Comparison of ENCODE assay signal across 15 cellular contexts in the genomic region with DNA sequence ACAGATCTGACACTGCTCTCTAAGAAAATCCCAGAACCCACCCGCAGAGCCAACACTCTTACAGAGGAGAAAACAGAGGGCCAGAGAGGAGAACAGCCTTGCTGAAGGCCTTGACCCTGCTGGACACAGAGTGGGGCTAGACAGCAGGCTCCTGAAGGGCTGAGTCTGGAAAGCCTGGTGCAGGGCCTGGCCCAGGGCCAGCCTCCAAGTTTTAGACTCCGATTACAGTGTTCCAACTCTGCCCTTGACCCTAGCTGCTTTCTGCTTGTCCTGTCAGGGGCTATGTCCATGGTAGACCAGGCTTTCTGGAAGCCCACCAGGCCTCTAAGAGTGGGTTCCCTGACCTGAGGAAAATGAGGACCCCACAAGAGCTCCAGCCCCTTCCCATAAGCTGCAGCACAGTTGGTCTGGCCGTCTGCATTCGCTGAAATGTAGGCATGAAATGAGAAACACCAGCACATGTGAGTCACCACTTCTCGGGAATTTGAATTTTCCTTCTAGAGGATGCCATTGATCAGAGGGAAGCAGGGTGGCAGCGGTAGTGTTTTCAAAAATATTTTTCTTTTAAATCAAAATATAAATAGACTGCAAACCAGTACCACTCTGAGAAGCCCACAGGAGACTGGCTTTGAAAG.
DNase-seq lines count a peak whose midpoint lies in the region; TF ChIP-seq lines count a peak whose summit lies in the region.
"Had no signal": no experiment of that assay in that cellular context is flagged by ENCODE, and none has a peak within 500 bp of the region (broad histone marks: within the 10 kb centered on the region; RNA-seq: fewer than 3 reads in every experiment).

No MANE protein-coding gene starts in this region.

- H2AFZ ChIP-seq in smooth muscle cell (ENCODE audit: low read depth) = no peak overlapping the region
- H2AFZ ChIP-seq: PC-9 had no signal

- peak overlapping the region; percentile 56 for H3K4me2 ChIP-seq in smooth muscle cell
- H3K4me2 ChIP-seq: PC-9 had no signal

- TF ChIP-seq CTCF in astrocyte of the spinal cord (IDR thresholded peaks at IDR 0.05; ENCODE audit: low read depth, low read length) = no peak
- TF ChIP-seq CTCF in fibroblast of villous mesenchyme (IDR thresholded peaks at IDR 0.05; ENCODE audit: insufficient read depth, low read depth, low read length) = no peak
- no peak for TF ChIP-seq CTCF in smooth muscle cell (IDR thresholded peaks at IDR 0.05; ENCODE audit: borderline replicate concordance, insufficient read depth, poor library complexity, severe bottlenecking)
- TF ChIP-seq CTCF in vagina (IDR thresholded peaks at IDR 0.05) = no peak

- WGBS in smooth muscle cell (ENCODE audit: low lambda C conversion rate) = 57% methylated on average over 6 of the region's 6 CpGs

- H3K9me3 ChIP-seq in smooth muscle cell (replicated peaks; ENCODE audit: low read depth) (no peaks in the 10 kb centered on the region), vagina (no peaks in the 10 kb centered on the region)

- no peaks in the 10 kb centered on the region for H4K20me1 ChIP-seq in smooth muscle cell (ENCODE audit: low read depth)

- no peak for TF ChIP-seq POLR2A in vagina (IDR thresholded peaks at IDR 0.05)

- H3K4me1 ChIP-seq in smooth muscle cell (ENCODE audit: low read depth) (peaks cover 8% of the 10 kb centered on the region), vagina (peaks cover 19% of the 10 kb centered on the region)

- H3K27me3 ChIP-seq in smooth muscle cell (ENCODE audit: low read depth) (no peaks in the 10 kb centered on the region), vagina (no peaks in the 10 kb centered on the region)

- no peaks in the 10 kb centered on the region for H3F3A ChIP-seq in smooth muscle cell (ENCODE audit: low read depth)

- H3K4me3 ChIP-seq in astrocyte of the spinal cord (ENCODE audit: low read depth, low read length) (no peak overlapping the region), fibroblast of villous mesenchyme (ENCODE audit: low read depth, low read length) (no peak overlapping the region), smooth muscle cell (no peak overlapping the region), vagina (no peak overlapping the region)
- H3K4me3 ChIP-seq: PC-9 had no signal

- H3K27ac ChIP-seq in smooth muscle cell (ENCODE audit: low read depth) (no peak overlapping the region), vagina (no peak overlapping the region)
- H3K27ac ChIP-seq: HL-60, PC-9 had no signal

- in situ Hi-C loops in astrocyte of the spinal cord (cut with HindIII; ENCODE audit: low sequenced_read_pairs) = no loop called here

- no peak overlapping the region for H3K9ac ChIP-seq in smooth muscle cell (ENCODE audit: low read depth)

- no peaks in the 10 kb centered on the region for H3K79me2 ChIP-seq in smooth muscle cell (ENCODE audit: low read depth)

- intact Hi-C loops in vagina (cut with DNase I) = no loop called here

- H3K36me3 ChIP-seq in smooth muscle cell (ENCODE audit: low read depth) (no peaks in the 10 kb centered on the region), vagina (no peaks in the 10 kb centered on the region)

- peak; percentile 30 for DNase-seq in EL
- DNase-seq in astrocyte of the spinal cord (ENCODE audit: low read depth, low spot score) = peak; percentile 55
- peak; percentile 36 for DNase-seq in fibroblast of villous mesenchyme (ENCODE audit: low read depth)
- no peak for DNase-seq in smooth muscle cell (lab: John Stamatoyannopoulos, UW; ENCODE audit: unreplicated experiment)
- no peak for DNase-seq in effector CD8-positive, alpha-beta T cell (lab: John Stamatoyannopoulos, UW)
- DNase-seq in cerebellar cortex (ENCODE audit: low spot score) = no peak
- DNase-seq in vagina (ENCODE audit: extremely low spot score in 2 of 2) = no peak
- no peak for DNase-seq in activated gamma-delta T cell treated with Interleukin-2 at 50 U/mL for 16 hours
- DNase-seq: activated B cell treated with CpG ODN at 0.5 μM for 24 hours, C1 segment of cervical spinal cord, Kasumi-1, NCI-H1694, NCI-H510A treated with DMSO at 0.1 percent for 48 hours, PC-9 had no signal

Comparison
In these comparisons a context has a peak if more than half of its experiments do, and no peak if none do; other contexts are left out.
1. DNase-seq: peak in EL (single experiment), astrocyte of the spinal cord (single experiment) and fibroblast of villous mesenchyme (single experiment); none in smooth muscle cell (single experiment), effector CD8-positive, alpha-beta T cell (single experiment), cerebellar cortex (single experiment), vagina (0 of 2) and activated gamma-delta T cell treated with Interleukin-2 at 50 U/mL for 16 hours (single experiment).